In the genomic region with DNA sequence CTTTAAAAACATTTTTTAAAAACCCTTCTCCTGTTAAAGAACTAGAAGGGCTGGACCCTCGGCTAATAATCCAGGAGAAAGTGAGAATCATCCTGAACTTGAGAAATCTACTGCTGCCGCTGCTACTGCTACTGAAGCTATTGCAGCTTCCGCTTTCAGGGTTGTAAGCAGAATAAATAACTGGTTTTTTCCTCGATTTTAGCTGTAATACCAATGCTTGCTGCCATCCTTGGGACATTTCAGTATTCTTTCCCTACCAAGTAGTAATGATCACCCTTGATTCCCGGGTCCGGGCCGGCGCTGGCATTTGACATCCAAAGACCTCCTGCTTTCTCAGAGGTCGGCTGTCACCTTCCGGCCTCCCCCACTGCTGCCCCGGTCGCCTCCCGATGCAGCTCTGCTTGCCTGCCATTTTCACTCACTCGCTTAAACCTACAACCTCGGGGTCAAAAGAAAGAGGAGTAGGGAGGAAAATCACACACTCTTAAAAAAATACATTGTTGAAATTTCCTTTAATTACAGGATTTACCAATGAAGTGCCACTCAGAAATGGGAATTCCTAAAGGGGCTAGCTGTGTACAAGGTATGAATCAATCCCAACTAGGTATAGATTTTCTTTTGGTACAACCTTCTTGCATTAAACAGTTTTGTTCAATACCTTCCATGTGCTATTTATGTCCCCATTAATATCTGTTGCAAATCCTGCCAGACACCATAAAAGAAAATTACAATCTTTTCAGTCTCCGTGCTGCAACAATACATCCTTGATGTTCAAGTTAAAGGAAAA, we compare ENCODE assay signal across 9 cellular contexts. TPM values are rescaled to one million over a fixed set of nuclear protein-coding genes. Genes with fewer than 3 reads are reported as not detected.
DNase-seq lines count a peak whose midpoint lies in the region; ATAC-seq, FAIRE-seq and TF ChIP-seq lines count a peak whose summit lies in the region.
"Had no signal": no experiment of that assay in that cellular context is flagged by ENCODE, and none has a peak within 500 bp of the region (broad histone marks: within the 10 kb centered on the region; RNA-seq: fewer than 3 reads in every experiment).

No MANE protein-coding gene starts in this region.

- peaks cover 2% of the 10 kb centered on the region for H3K36me3 Mint-ChIP-seq in activated CD4-positive, alpha-beta T cell treated with anti-CD3 and anti-CD28 coated beads, Interleukin-2, amount 10 ng/mL, durations not matched to agents 7 days and 5 days (ENCODE audit: low read depth)

- in situ Hi-C loops in astrocyte of the spinal cord (cut with HindIII; ENCODE audit: low sequenced_read_pairs), result no loop called here
- in situ Hi-C loops in HepG2 (cut with HindIII; ENCODE audit: extremely low pct_ligation_motif_present, low pct_unique_long_range_greater_than_20kb), result loop anchor here (5.0 to 10.0 kb wide), 2 partner anchors 517 to 799 kb away; no protein-coding TSS in a partner anchor

- H3K27me3 Mint-ChIP-seq in activated CD4-positive, alpha-beta T cell treated with anti-CD3 and anti-CD28 coated beads, Interleukin-2, amount 10 ng/mL, durations not matched to agents 7 days and 5 days, result peaks cover 86% of the 10 kb centered on the region

- no peak overlapping the region for H3K27ac ChIP-seq in HepG2 (ENCODE audit: extremely low read length, insufficient read depth, low read length)
- H3K27ac ChIP-seq in thoracic aorta, result peak overlapping the region; percentile 94 to 99

- TF ChIP-seq CTCF in astrocyte of the spinal cord (IDR thresholded peaks at IDR 0.05; ENCODE audit: low read depth, low read length), result no peak
- no peak for TF ChIP-seq CTCF in HepG2 (CRISPR knock-in tag; IDR thresholded peaks at IDR 0.05)
- TF ChIP-seq CTCF in thoracic aorta (IDR thresholded peaks at IDR 0.05), result no peak

- WGBS in HepG2 (ENCODE audit: low lambda C conversion rate), result 11% methylated on average over 16 of the region's 16 CpGs

- H3K4me1 Mint-ChIP-seq in activated CD4-positive, alpha-beta T cell treated with anti-CD3 and anti-CD28 coated beads, Interleukin-2, amount 10 ng/mL, durations not matched to agents 7 days and 5 days, result peaks cover 41% of the 10 kb centered on the region

- no peak for TF ChIP-seq POLR2A in HepG2 (IDR thresholded peaks at IDR 0.05; ENCODE audit: insufficient read depth in 1 of 2, low read depth in 2 of 2, low read length in 2 of 2)

- CTCF ChIA-PET in activated CD4-positive, alpha-beta T cell treated with anti-CD3 and anti-CD28 coated beads, Interleukin-2, amount 10 ng/mL, durations not matched to agents 7 days and 5 days (lab: Charles Lee), result interaction anchor here (0.6 kb wide), 1 partner anchor 14 kb away, joined by 3 read pairs; no protein-coding TSS in a partner anchor
- CTCF ChIA-PET in HepG2 (lab: Yijun Ruan, JAX; ENCODE audit: low intra/inter-chr PET ratio, low total read pairs), result no interaction called here

- TF ChIP-seq RAD21 in HepG2 (CRISPR knock-in tag; IDR thresholded peaks at IDR 0.05), result no peak

- H3K4me3 ChIP-seq in astrocyte of the spinal cord (ENCODE audit: low read depth, low read length) (peak overlapping the region; percentile 55), HepG2 (replicated peaks in 1 of 3; ENCODE audit: insufficient read depth in 1 of 3, low read depth in 2 of 3, low read length in 3 of 3) (no peak overlapping the region), thoracic aorta (peak overlapping the region; percentile 80)

- no peak overlapping the region for H3K9ac ChIP-seq in HepG2 (ENCODE audit: insufficient read depth, low read depth, low read length)

- H3K9me3 Mint-ChIP-seq in activated CD4-positive, alpha-beta T cell treated with anti-CD3 and anti-CD28 coated beads, Interleukin-2, amount 10 ng/mL, durations not matched to agents 7 days and 5 days, result no peaks in the 10 kb centered on the region

- H3K27ac Mint-ChIP-seq in activated CD4-positive, alpha-beta T cell treated with anti-CD3 and anti-CD28 coated beads, Interleukin-2, amount 10 ng/mL, durations not matched to agents 7 days and 5 days, result no peak overlapping the region

- peak overlapping the region; percentile 16 for H3K4me3 Mint-ChIP-seq in activated CD4-positive, alpha-beta T cell treated with anti-CD3 and anti-CD28 coated beads, Interleukin-2, amount 10 ng/mL, durations not matched to agents 7 days and 5 days

- H3K4me1 ChIP-seq in HepG2 (ENCODE audit: insufficient read depth, low read length) (peaks cover 32% of the 10 kb centered on the region), thoracic aorta (ENCODE audit: control insufficient read depth in 1 of 2, low read depth in 2 of 2) (peaks cover 7 to 14% of the 10 kb centered on the region in 2 donors)

- ATAC-seq in HepG2 (no peak), thoracic aorta (ENCODE audit: insufficient number of reproducible peaks, low FRiP score, low read depth) (no peak), HG03159 (IDR thresholded peaks at IDR 0.05; ENCODE audit: unreplicated experiment) (no peak)

- H3K79me2 ChIP-seq in HepG2 (ENCODE audit: insufficient read depth, low read length), result no peaks in the 10 kb centered on the region

- H2AFZ ChIP-seq in HepG2 (ENCODE audit: low read length), result no peak overlapping the region

- BruUV-seq in HepG2 (replicated peaks; lab: Mats Ljungman, UMichigan), result no TSS peak

- intact Hi-C loops in HepG2 (cut with micrococcal nuclease; ENCODE audit: unreplicated experiment), result loop anchor here (5.0 kb wide), 4 partner anchors 98 to 807 kb away; no protein-coding TSS in a partner anchor

- H4K20me1 ChIP-seq in HepG2 (ENCODE audit: insufficient read depth, low read length), result no peaks in the 10 kb centered on the region

- H3K9me3 ChIP-seq in HepG2 (ENCODE audit: low read length) (no peaks in the 10 kb centered on the region), thoracic aorta (no peaks in the 10 kb centered on the region)

- H3K36me3 ChIP-seq in HepG2 (replicated peaks in 1 of 2; ENCODE audit: control insufficient read depth in 1 of 2, insufficient read depth in 2 of 2, low read length in 2 of 2) (no peaks in the 10 kb centered on the region), thoracic aorta (no peaks in the 10 kb centered on the region)

- TF ChIP-seq EP300 in HepG2 (IDR thresholded peaks at IDR 0.05; ENCODE audit: low read depth in 2 of 2, low read length in 2 of 2) (no peak), HepG2 (CRISPR knock-in tag; IDR thresholded peaks at IDR 0.05; ENCODE audit: borderline replicate concordance) (no peak)

- POLR2A ChIA-PET in activated CD4-positive, alpha-beta T cell treated with anti-CD3 and anti-CD28 coated beads, Interleukin-2, amount 10 ng/mL, durations not matched to agents 7 days and 5 days (lab: Charles Lee), result no interaction called here
- POLR2A ChIA-PET in HepG2 (lab: Yijun Ruan, JAX), result no interaction called here

- no peak for FAIRE-seq in HepG2 (lab: Jason Lieb, UNC)

- no peak overlapping the region for H3K4me2 ChIP-seq in HepG2 (ENCODE audit: low read depth, low read length)

- H3K27me3 ChIP-seq in HepG2 (ENCODE audit: control insufficient read depth in 1 of 2, insufficient read depth in 2 of 2, low read length in 2 of 2), result peaks cover 11 to 83% of the 10 kb centered on the region in 2 experiments
- H3K27me3 ChIP-seq in thoracic aorta (replicated peaks; ENCODE audit: insufficient read depth), result no peaks in the 10 kb centered on the region

- DNase-seq in activated CD4-positive, alpha-beta T cell treated with anti-CD3 and anti-CD28 coated beads, Interleukin-2, amount 10 ng/mL, durations not matched to agents 7 days and 5 days, result no peak
- DNase-seq in activated CD4-positive, alpha-beta T cell treated with anti-CD3 and anti-CD28 coated beads, Interleukin-2, amount 50 U/mL, for 48 hours, result no peak
- peak; percentile 13 for DNase-seq in astrocyte of the spinal cord (ENCODE audit: low read depth, low spot score)
- DNase-seq in HepG2 (ENCODE audit: low spot score), result no peak
- DNase-seq in thoracic aorta (ENCODE audit: low spot score), result no peak
- no peak for DNase-seq in hepatic stellate cell (ENCODE audit: low spot score)
- DNase-seq in stimulated activated CD8-positive, alpha-beta memory T cell treated with anti-CD3 and anti-CD28 coated beads, Interleukin-4, amount 100 ng/mL, for 48 hours, result no peak

TF ChIP-seq in HepG2, 621 proteins besides CTCF, POLR2A, EP300 and RAD21 (continues in another document):
- TF ChIP-seq, protein P1, sequence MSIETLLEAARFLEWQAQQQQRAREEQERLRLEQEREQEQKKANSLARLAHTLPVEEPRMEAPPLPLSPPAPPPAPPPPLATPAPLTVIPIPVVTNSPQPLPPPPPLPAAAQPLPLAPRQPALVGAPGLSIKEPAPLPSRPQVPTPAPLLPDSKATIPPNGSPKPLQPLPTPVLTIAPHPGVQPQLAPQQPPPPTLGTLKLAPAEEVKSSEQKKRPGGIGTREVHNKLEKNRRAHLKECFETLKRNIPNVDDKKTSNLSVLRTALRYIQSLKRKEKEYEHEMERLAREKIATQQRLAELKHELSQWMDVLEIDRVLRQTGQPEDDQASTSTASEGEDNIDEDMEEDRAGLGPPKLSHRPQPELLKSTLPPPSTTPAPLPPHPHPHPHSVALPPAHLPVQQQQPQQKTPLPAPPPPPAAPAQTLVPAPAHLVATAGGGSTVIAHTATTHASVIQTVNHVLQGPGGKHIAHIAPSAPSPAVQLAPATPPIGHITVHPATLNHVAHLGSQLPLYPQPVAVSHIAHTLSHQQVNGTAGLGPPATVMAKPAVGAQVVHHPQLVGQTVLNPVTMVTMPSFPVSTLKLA (IDR thresholded peaks at IDR 0.05), result no peak

RNA-seq across cellular contexts. Expression of a gene that starts 0.7 kb away (rescaled TPM):
- not detected for total RNA-seq in activated CD4-positive, alpha-beta T cell treated with anti-CD3 and anti-CD28 coated beads, Interleukin-2, amount 10 ng/mL, durations not matched to agents 7 days and 5 days
- total RNA-seq in HepG2 (2016; rRNA removed; fragmentation: Illumina TruSeq; extraction: Trizol) (0.17 and 0.18 TPM in 2 replicates), thoracic aorta (10 to 100 TPM; 26.4 to 51.1 TPM)
- total RNA-seq in HepG2 (2016; cell fraction: cytosol; rRNA removed; fragmentation: Illumina TruSeq; extraction: Trizol; ENCODE audit: low read depth), result 0.09 TPM in 1 of 2 replicates, not detected in the other
- 0.10 and 0.15 TPM in 2 replicates for total RNA-seq in HepG2 (2016; cell fraction: insoluble cytoplasmic fraction; rRNA removed; fragmentation: Illumina TruSeq; extraction: Trizol)
- 0.06 and 0.07 TPM in 2 replicates for total RNA-seq in HepG2 (2016; cell fraction: membrane; rRNA removed; fragmentation: Illumina TruSeq; extraction: Trizol)
- total RNA-seq in HepG2 (2016; cell fraction: nucleus; rRNA removed; fragmentation: Illumina TruSeq; extraction: Trizol), result 0.31 and 0.41 TPM in 2 replicates
- polyA plus RNA-seq in HepG2 (2011; rRNA removed), result 0.04 and 0.29 TPM in 2 replicates
- 0.03 and 0.08 TPM in 2 replicates for polyA plus RNA-seq in HepG2 (2011; cell fraction: cytosol; rRNA removed)
- 0.05 and 0.10 TPM in 2 replicates for polyA plus RNA-seq in HepG2 (2011; cell fraction: nucleus; rRNA removed)
- polyA plus RNA-seq in HepG2 (2012), result 0.05 TPM in 1 of 2 replicates, not detected in the other
- polyA plus RNA-seq in HepG2 (2016; cell fraction: cytosol; fragmentation: Illumina TruSeq; extraction: Trizol; ENCODE audit: low read depth), result not detected in 2 replicates
- 0.08 and 0.10 TPM in 2 replicates for polyA plus RNA-seq in HepG2 (2016; cell fraction: insoluble cytoplasmic fraction; fragmentation: Illumina TruSeq; extraction: Trizol; ENCODE audit: low read depth)
- 0.03 TPM in 1 of 2 replicates, not detected in the other for polyA plus RNA-seq in HepG2 (2016; cell fraction: membrane; fragmentation: Illumina TruSeq; extraction: Trizol; ENCODE audit: low read depth)
- polyA plus RNA-seq in HepG2 (2016; cell fraction: nucleus; fragmentation: Illumina TruSeq; extraction: Trizol; ENCODE audit: insufficient read depth, low read depth), result 0.20 and 0.21 TPM in 2 replicates
- 37.6 TPM in 1 of 2 replicates, not detected in the other for polyA minus RNA-seq in HepG2 (2011; rRNA and poly(A)+ RNA removed; ENCODE audit: low replicate concordance)
- polyA minus RNA-seq in HepG2 (2011; cell fraction: cytosol; rRNA and poly(A)+ RNA removed), result 0.35 TPM in 1 of 2 replicates, not detected in the other
- polyA minus RNA-seq in HepG2 (2011; cell fraction: nucleus; rRNA and poly(A)+ RNA removed), result 0.62 and 0.77 TPM in 2 replicates
- total RNA-seq: T-helper 2 cell treated with Interferon-gamma antibody and Interleukin-4, amounts not matched to agents 100 ng/mL and 5 ng/mL, for 36 hours had no signal

Comparison
In these comparisons a context has a peak if more than half of its experiments do, and no peak if none do; other contexts are left out.
1. H3K4me3 ChIP-seq: peak in astrocyte of the spinal cord (single experiment) and thoracic aorta (single experiment); none in HepG2 (0 of 3).
2. RNA of a gene that starts 0.7 kb away (total RNA-seq): 26.4 to 51.1 TPM in thoracic aorta; 0.06 to 0.41 TPM in HepG2 and not detected in activated CD4-positive, alpha-beta T cell treated with anti-CD3 and anti-CD28 coated beads, Interleukin-2, amount 10 ng/mL, durations not matched to agents 7 days and 5 days; every median in the first group is over 10 times any median in the second.